ENCODE assay signal across 9 cellular contexts in the genomic region with DNA sequence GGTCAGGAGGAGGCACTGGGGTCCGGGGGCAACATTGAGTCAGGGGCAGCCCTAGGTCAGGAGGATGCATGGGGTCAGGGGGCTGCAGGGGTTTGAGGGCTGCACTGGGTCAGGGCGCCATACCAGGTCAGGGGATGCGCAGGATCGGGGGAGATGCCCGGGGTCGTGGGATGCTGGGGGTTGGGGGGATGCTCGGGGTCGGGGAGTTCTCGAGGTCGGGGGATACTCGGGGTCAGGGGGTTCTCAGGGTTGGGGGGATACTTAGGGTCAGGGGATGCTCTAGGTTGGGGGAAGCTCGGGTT. TPM values are rescaled to one million over a fixed set of nuclear protein-coding genes. Genes with fewer than 3 reads are reported as not detected.
DNase-seq lines count a peak whose midpoint lies in the region; ATAC-seq and TF ChIP-seq lines count a peak whose summit lies in the region.
"Had no signal": no experiment of that assay in that cellular context is flagged by ENCODE, and none has a peak within 500 bp of the region (broad histone marks: within the 10 kb centered on the region; RNA-seq: fewer than 3 reads in every experiment).

No MANE protein-coding gene starts in this region.

- peak overlapping the region; percentile 91 to 97 (median 94) for H3K4me3 Mint-ChIP-seq in CD4-positive, alpha-beta memory T cell

- peaks cover 9% of the 10 kb centered on the region for H3K36me3 ChIP-seq in CD4-positive, alpha-beta memory T cell (ENCODE audit: insufficient read depth, low read length)
- no peaks in the 10 kb centered on the region for H3K36me3 ChIP-seq in MM.1S (replicated peaks; ENCODE audit: insufficient read depth, low read length)
- no peaks in the 10 kb centered on the region for H3K36me3 ChIP-seq in duodenal mucosa (ENCODE audit: control insufficient read depth in 1 of 2, insufficient read depth in 2 of 2, low read length in 2 of 2)
- H3K36me3 ChIP-seq in neuron (ENCODE audit: insufficient read depth, low read length), result no peaks in the 10 kb centered on the region

- no peaks in the 10 kb centered on the region for H3K9me2 ChIP-seq in MM.1S (replicated peaks; ENCODE audit: insufficient read depth, low read length)

- no peaks in the 10 kb centered on the region for H3K9me3 Mint-ChIP-seq in CD4-positive, alpha-beta memory T cell

- no peaks in the 10 kb centered on the region for H3K27me3 Mint-ChIP-seq in CD4-positive, alpha-beta memory T cell

- H3K27ac Mint-ChIP-seq in CD4-positive, alpha-beta memory T cell, result peak overlapping the region in 3 of 7 donors; percentile 59 to 97 (median 84)

- peaks cover 25 to 50% (median 29%) of the 10 kb centered on the region in 4 donors for H3K4me1 Mint-ChIP-seq in CD4-positive, alpha-beta memory T cell

- peaks cover 10% of the 10 kb centered on the region; the same call in 1 of the 2 replicates for H3F3A ChIP-seq in MM.1S (ENCODE audit: insufficient read depth, low read length)

- peaks cover 30% of the 10 kb centered on the region for H3K4me1 ChIP-seq in CD4-positive, alpha-beta memory T cell (ENCODE audit: insufficient read depth, low read length)
- H3K4me1 ChIP-seq in MM.1S (ENCODE audit: low read length) (peaks cover 8% of the 10 kb centered on the region), duodenal mucosa (ENCODE audit: control insufficient read depth in 1 of 2, insufficient read depth in 2 of 2, low read length in 2 of 2) (peaks cover 4 to 21% of the 10 kb centered on the region in 2 donors), neuron (ENCODE audit: insufficient read depth, low read length) (peaks cover 11% of the 10 kb centered on the region)

- no peak overlapping the region for H3K27ac ChIP-seq in CD4-positive, alpha-beta memory T cell (ENCODE audit: low read depth, low read length)
- H3K27ac ChIP-seq in MM.1S (ENCODE audit: low read length) (no peak overlapping the region), duodenal mucosa (ENCODE audit: low read depth, low read length) (no peak overlapping the region)

- POLR2A ChIA-PET in CD4-positive, alpha-beta memory T cell (lab: Charles Lee; ENCODE audit: partially characterized antibody), result interaction anchor here (1.2 to 2.2 kb wide), 6 partner anchors 10 to 247 kb away, joined by 4 to 25 read pairs (median 6); no protein-coding TSS in a partner anchor

- no peak overlapping the region; the same call in 1 of the 2 replicates for H3K9ac ChIP-seq in MM.1S (ENCODE audit: low read length)
- H3K9ac ChIP-seq in duodenal mucosa (ENCODE audit: low read depth in 1 of 2, low read length in 2 of 2), result peak overlapping the region in 1 of 2 donors; percentile 74

- H3K27me3 ChIP-seq in CD4-positive, alpha-beta memory T cell (ENCODE audit: insufficient read depth, low read length), result no peaks in the 10 kb centered on the region
- H3K27me3 ChIP-seq in MM.1S (replicated peaks; ENCODE audit: insufficient read depth, low read length) (no peaks in the 10 kb centered on the region), duodenal mucosa (ENCODE audit: control insufficient read depth in 1 of 2, insufficient read depth in 2 of 2, low read length in 2 of 2) (no peaks in the 10 kb centered on the region), neuron (ENCODE audit: insufficient read depth, low read length) (no peaks in the 10 kb centered on the region)

- CTCF ChIA-PET in CD4-positive, alpha-beta memory T cell (lab: Charles Lee; ENCODE audit: partially characterized antibody), result interaction anchor here (0.9 to 1.8 kb wide), 3 partner anchors 17 to 101 kb away, joined by 3 to 5 read pairs (median 4); no protein-coding TSS in a partner anchor

- peaks cover 8 to 15% of the 10 kb centered on the region in 2 donors for H3K36me3 Mint-ChIP-seq in CD4-positive, alpha-beta memory T cell

- H2AFZ ChIP-seq in MM.1S (ENCODE audit: low read length) (peak overlapping the region; percentile 99; the same call in 1 of the 2 replicates), neuron (ENCODE audit: low read depth, low read length) (peak overlapping the region; percentile 39)

- TF ChIP-seq CTCF in MM.1S (IDR thresholded peaks at IDR 0.05; ENCODE audit: low read length), result no peak

- H3K79me2 ChIP-seq in MM.1S (ENCODE audit: low read length), result peaks cover 33% of the 10 kb centered on the region

- 0 out of 2 replicates have a peak, but pooled peaks cover 3% of the 10 kb centered on the region for H4K20me1 ChIP-seq in MM.1S (ENCODE audit: insufficient read depth, low read length)

- ATAC-seq in GM19397 (IDR thresholded peaks at IDR 0.05; ENCODE audit: unreplicated experiment) (no peak), GM18861 (IDR thresholded peaks at IDR 0.05; ENCODE audit: unreplicated experiment) (no peak)

- intact Hi-C loops in CD4-positive, alpha-beta memory T cell (cut with micrococcal nuclease), result loop anchor here (1.0 to 10.0 kb wide), 2 partner anchors 18 to 299 kb away; a partner anchor contains a TSS

- H3K4me3 ChIP-seq in CD4-positive, alpha-beta memory T cell (ENCODE audit: low read length in 2 of 2), result peak overlapping the region in 1 of 2 donors; percentile 81
- H3K4me3 ChIP-seq in MM.1S (ENCODE audit: low read length) (peak overlapping the region; percentile 92), duodenal mucosa (ENCODE audit: low read depth in 1 of 2, low read length in 2 of 2) (peak overlapping the region; percentile 90 to 92), neuron (ENCODE audit: low read length) (peak overlapping the region; percentile 72)

- H3K4me2 ChIP-seq in MM.1S (ENCODE audit: low read depth, low read length), result peak overlapping the region; percentile 94

- no peaks in the 10 kb centered on the region for H3K9me3 ChIP-seq in CD4-positive, alpha-beta memory T cell (ENCODE audit: control insufficient read depth in 1 of 2, low read length in 2 of 2)
- H3K9me3 ChIP-seq in MM.1S (replicated peaks; ENCODE audit: insufficient read depth, low read length) (no peaks in the 10 kb centered on the region), duodenal mucosa (ENCODE audit: control insufficient read depth in 1 of 2, low read length in 2 of 2) (no peaks in the 10 kb centered on the region), neuron (ENCODE audit: low read length) (no peaks in the 10 kb centered on the region)

- DNase-seq in CD4-positive, alpha-beta memory T cell, result no peak
- DNase-seq in MM.1S, result no peak
- no peak for DNase-seq in glomerular visceral epithelial cell (ENCODE audit: extremely low spot score)
- no peak for DNase-seq in GM19240 (ENCODE audit: insufficient read length, low spot score)
- DNase-seq: stimulated activated CD4-positive, alpha-beta T cell treated with anti-CD3 and anti-CD28 coated beads, Interleukin-15, amount 100 ng/mL, for 24 hours had no signal

RNA-seq across cellular contexts. Expression of a gene that starts 0.7 kb away (rescaled TPM):
- 10 to 100 TPM; 44.6 to 47.6 TPM for total RNA-seq in CD4-positive, alpha-beta memory T cell
- polyA plus RNA-seq in CD4-positive, alpha-beta memory T cell, result 10 to 100 TPM; 38.2 to 48.3 TPM

RNA-seq across cellular contexts. Expression of a gene that starts 36.8 kb away (rescaled TPM):
- 1 to 10 TPM in 1 of 2 experiments, under 1 TPM in 1; 0.78 to 2.6 TPM for total RNA-seq in CD4-positive, alpha-beta memory T cell
- 1 to 10 TPM; 1.7 to 2.3 TPM for polyA plus RNA-seq in CD4-positive, alpha-beta memory T cell
